In the genomic region with DNA sequence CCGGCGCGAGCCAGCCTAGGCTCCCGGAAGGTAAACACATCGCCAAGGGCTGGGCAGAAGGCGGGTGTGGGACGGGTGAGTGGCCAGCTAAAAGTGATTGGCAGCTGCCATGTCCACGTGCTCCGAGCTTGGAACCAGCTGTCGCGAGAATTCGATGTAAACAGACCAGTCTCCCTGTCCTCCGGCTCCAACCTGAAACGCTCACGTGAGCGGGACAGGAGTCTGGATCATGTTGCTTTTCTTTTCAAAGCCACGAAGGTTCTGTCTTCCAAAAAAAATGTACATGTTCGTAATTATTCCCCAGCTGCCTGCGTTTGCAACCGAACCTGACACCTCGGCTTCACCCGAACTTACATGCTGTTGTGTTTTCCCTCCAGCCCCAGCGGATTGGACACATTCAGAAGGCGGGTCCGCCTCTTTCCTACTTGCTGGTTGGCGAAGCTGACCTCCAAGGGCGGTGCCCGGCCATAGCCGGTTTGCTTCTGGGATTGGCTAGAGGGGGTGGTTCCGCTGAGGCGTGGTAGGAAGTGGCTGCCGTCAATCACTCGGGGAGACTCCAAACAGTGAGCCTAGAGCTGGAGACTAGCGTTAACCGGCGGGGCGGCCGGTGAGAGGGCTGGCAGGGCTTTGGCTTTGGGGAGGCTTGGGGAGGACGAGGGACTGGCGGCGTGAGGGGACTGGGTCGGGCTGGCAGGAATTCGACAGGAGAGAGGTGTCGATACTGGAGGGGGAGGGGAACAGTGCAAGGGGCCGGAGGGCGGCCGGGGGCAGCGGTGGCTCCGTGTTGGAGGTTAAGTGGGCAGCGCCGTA, we compare ENCODE assay signal across 1 cellular context.
TF ChIP-seq lines count a peak whose summit lies in the region.

TSS of gene BCAS3 (plus strand) at position 544 of the 810 bp plus-strand sequence.

TF ChIP-seq in HepG2, 621 proteins besides CTCF, POLR2A, EP300 and RAD21 (continued from another document and continues in another):
- peak; percentile 47; the same call in 1 of the 2 replicates for TF ChIP-seq ZNF710 (CRISPR knock-in tag; IDR thresholded peaks at IDR 0.05; ENCODE audit: borderline replicate concordance)
- TF ChIP-seq ZNF382 (CRISPR knock-in tag; IDR thresholded peaks at IDR 0.05; ENCODE audit: borderline replicate concordance), result no peak
- peak; percentile 81; the same call in 1 of the 2 replicates for TF ChIP-seq REPIN1 (CRISPR knock-in tag; IDR thresholded peaks at IDR 0.05; ENCODE audit: borderline replicate concordance, low read depth)
- peak; percentile 9; the same call in 1 of the 2 replicates for TF ChIP-seq FOSL2 (CRISPR knock-in tag; IDR thresholded peaks at IDR 0.05)
- no peak for TF ChIP-seq ZNF850 (CRISPR knock-in tag; conservative IDR thresholded peaks at IDR 0.05)
- no peak; the same call in 1 of the 2 replicates for TF ChIP-seq ZNF225 (CRISPR knock-in tag; IDR thresholded peaks at IDR 0.05)
- peak; percentile 98 for TF ChIP-seq ASH2L (IDR thresholded peaks at IDR 0.05; ENCODE audit: insufficient read length, low read depth, low read length)
- 0 out of 2 replicates have a peak, but pooled peaks have one; percentile 53 for TF ChIP-seq ZNF83 (CRISPR knock-in tag; IDR thresholded peaks at IDR 0.05; ENCODE audit: borderline replicate concordance)
- TF ChIP-seq MEIS1 (CRISPR knock-in tag; IDR thresholded peaks at IDR 0.05; ENCODE audit: borderline replicate concordance), result peak; percentile 95
- TF ChIP-seq ZNF431 (CRISPR knock-in tag; IDR thresholded peaks at IDR 0.05; ENCODE audit: borderline replicate concordance, low read depth), result no peak
- peak; percentile 82 for TF ChIP-seq ZSCAN31 (CRISPR knock-in tag; IDR thresholded peaks at IDR 0.05; ENCODE audit: low read depth)
- TF ChIP-seq TEAD3 (CRISPR knock-in tag; optimal IDR thresholded peaks at IDR 0.05; ENCODE audit: borderline replicate concordance), result peak; percentile 62
- TF ChIP-seq, protein P1, sequence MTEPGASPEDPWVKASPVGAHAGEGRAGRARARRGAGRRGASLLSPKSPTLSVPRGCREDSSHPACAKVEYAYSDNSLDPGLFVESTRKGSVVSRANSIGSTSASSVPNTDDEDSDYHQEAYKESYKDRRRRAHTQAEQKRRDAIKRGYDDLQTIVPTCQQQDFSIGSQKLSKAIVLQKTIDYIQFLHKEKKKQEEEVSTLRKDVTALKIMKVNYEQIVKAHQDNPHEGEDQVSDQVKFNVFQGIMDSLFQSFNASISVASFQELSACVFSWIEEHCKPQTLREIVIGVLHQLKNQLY (CRISPR knock-in tag; IDR thresholded peaks at IDR 0.05), result peak; percentile 85
- 0 out of 2 replicates have a peak, but pooled peaks have one; percentile 63 for TF ChIP-seq ZBTB1 (CRISPR knock-in tag; IDR thresholded peaks at IDR 0.05; ENCODE audit: borderline replicate concordance)
- TF ChIP-seq PAXIP1 (CRISPR knock-in tag; conservative IDR thresholded peaks at IDR 0.05), result peak; percentile 53
- no peak; the same call in 1 of the 2 replicates for TF ChIP-seq ZBTB46 (CRISPR knock-in tag; IDR thresholded peaks at IDR 0.05; ENCODE audit: borderline replicate concordance)
- TF ChIP-seq KLF12 (CRISPR knock-in tag; IDR thresholded peaks at IDR 0.05; ENCODE audit: borderline replicate concordance), result peak; percentile 76
- TF ChIP-seq ZNF883 (CRISPR knock-in tag; IDR thresholded peaks at IDR 0.05; ENCODE audit: not compliant biosample characterization), result peak; percentile 72
- 0 out of 2 replicates have a peak, but pooled peaks have one; percentile 57 for TF ChIP-seq ZNF720 (CRISPR knock-in tag; IDR thresholded peaks at IDR 0.05)
- peak; percentile 79; the same call in 1 of the 2 replicates for TF ChIP-seq ZNF430 (CRISPR knock-in tag; IDR thresholded peaks at IDR 0.05)
- no peak for TF ChIP-seq CAMTA2 (CRISPR knock-in tag; IDR thresholded peaks at IDR 0.05; ENCODE audit: borderline replicate concordance)
- TF ChIP-seq, protein P2, sequence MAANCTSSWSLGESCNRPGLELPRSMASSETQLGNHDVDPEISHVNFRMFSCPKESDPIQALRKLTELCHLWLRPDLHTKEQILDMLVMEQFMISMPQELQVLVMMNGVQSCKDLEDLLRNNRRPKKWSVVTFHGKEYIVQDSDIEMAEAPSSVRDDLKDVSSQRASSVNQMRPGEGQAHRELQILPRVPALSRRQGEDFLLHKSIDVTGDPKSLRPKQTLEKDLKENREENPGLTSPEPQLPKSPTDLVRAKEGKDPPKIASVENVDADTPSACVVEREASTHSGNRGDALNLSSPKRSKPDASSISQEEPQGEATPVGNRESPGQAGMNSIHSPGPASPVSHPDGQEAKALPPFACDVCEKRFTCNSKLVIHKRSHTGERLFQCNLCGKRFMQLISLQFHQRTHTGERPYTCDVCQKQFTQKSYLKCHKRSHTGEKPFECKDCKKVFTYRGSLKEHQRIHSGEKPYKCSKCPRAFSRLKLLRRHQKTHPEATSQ (CRISPR knock-in tag; IDR thresholded peaks at IDR 0.05; ENCODE audit: borderline replicate concordance), result peak; percentile 88; the same call in 1 of the 2 replicates
- TF ChIP-seq ARNT (IDR thresholded peaks at IDR 0.05), result no peak
- TF ChIP-seq ARNTL (CRISPR knock-in tag; IDR thresholded peaks at IDR 0.05), result peak; percentile 74
- TF ChIP-seq KAT7 (CRISPR knock-in tag; IDR thresholded peaks at IDR 0.05; ENCODE audit: borderline replicate concordance), result 0 out of 2 replicates have a peak, but pooled peaks have one; percentile 68
- peak; percentile 88; the same call in 1 of the 2 replicates for TF ChIP-seq ZNF704 (CRISPR knock-in tag; IDR thresholded peaks at IDR 0.05; ENCODE audit: borderline replicate concordance)
- TF ChIP-seq ZNF276 (CRISPR knock-in tag; IDR thresholded peaks at IDR 0.05; ENCODE audit: low read depth), result peak; percentile 95
- TF ChIP-seq NR2C2 (CRISPR knock-in tag; IDR thresholded peaks at IDR 0.05; ENCODE audit: borderline replicate concordance), result peak; percentile 99
- no peak for TF ChIP-seq KAT2B (IDR thresholded peaks at IDR 0.05; ENCODE audit: borderline replicate concordance, low read depth, low read length)
- TF ChIP-seq GATAD1 (CRISPR knock-in tag; IDR thresholded peaks at IDR 0.05), result peak; percentile 96
- TF ChIP-seq, protein P3, sequence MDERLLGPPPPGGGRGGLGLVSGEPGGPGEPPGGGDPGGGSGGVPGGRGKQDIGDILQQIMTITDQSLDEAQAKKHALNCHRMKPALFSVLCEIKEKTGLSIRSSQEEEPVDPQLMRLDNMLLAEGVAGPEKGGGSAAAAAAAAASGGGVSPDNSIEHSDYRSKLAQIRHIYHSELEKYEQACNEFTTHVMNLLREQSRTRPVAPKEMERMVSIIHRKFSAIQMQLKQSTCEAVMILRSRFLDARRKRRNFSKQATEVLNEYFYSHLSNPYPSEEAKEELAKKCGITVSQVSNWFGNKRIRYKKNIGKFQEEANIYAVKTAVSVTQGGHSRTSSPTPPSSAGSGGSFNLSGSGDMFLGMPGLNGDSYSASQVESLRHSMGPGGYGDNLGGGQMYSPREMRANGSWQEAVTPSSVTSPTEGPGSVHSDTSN (CRISPR knock-in tag; IDR thresholded peaks at IDR 0.05), result peak; percentile 96
- peak; percentile 91; the same call in 1 of the 2 replicates for TF ChIP-seq CSRNP1 (CRISPR knock-in tag; IDR thresholded peaks at IDR 0.05)
- peak; percentile 93; the same call in 1 of the 2 replicates for TF ChIP-seq SNAPC5 (CRISPR knock-in tag; IDR thresholded peaks at IDR 0.05; ENCODE audit: borderline replicate concordance)
- TF ChIP-seq ZNF317 (CRISPR knock-in tag; IDR thresholded peaks at IDR 0.05), result 0 out of 2 replicates have a peak, but pooled peaks have one; percentile 41
- peak; percentile 80 for TF ChIP-seq IKZF4 (CRISPR knock-in tag; IDR thresholded peaks at IDR 0.05; ENCODE audit: borderline replicate concordance, low read depth, not compliant biosample characterization)
- TF ChIP-seq ZNF274 (CRISPR knock-in tag; IDR thresholded peaks at IDR 0.05), result peak; percentile 69
- peak; percentile 57; the same call in 1 of the 2 replicates for TF ChIP-seq NAIF1 (CRISPR knock-in tag; IDR thresholded peaks at IDR 0.05; ENCODE audit: borderline replicate concordance)
- TF ChIP-seq KMT2A (CRISPR knock-in tag; IDR thresholded peaks at IDR 0.05), result peak; percentile 70
- TF ChIP-seq SP5 (CRISPR knock-in tag; IDR thresholded peaks at IDR 0.05; ENCODE audit: borderline replicate concordance, low read depth), result peak; percentile 7; the same call in 1 of the 2 replicates
- TF ChIP-seq ZNF547 (CRISPR knock-in tag; IDR thresholded peaks at IDR 0.05), result peak; percentile 71
- TF ChIP-seq ZNF224 (CRISPR knock-in tag; IDR thresholded peaks at IDR 0.05), result 0 out of 2 replicates have a peak, but pooled peaks have one; percentile 47
- peak; percentile 37; the same call in 1 of the 2 replicates for TF ChIP-seq EHMT2 (IDR thresholded peaks at IDR 0.05; ENCODE audit: borderline replicate concordance, low read depth, low read length)
